In genomic region chr10:18777258-18777657, GRCh38 we compare ENCODE assay signal across 16 cellular contexts.
A peak's percentile ranks its signal among the peaks of the same experiment; 100 is the strongest.
DNase-seq lines count a peak whose midpoint lies in the region; ATAC-seq and TF ChIP-seq lines count a peak whose summit lies in the region.
"Had no signal": no experiment of that assay in that cellular context is flagged by ENCODE, and none has a peak within 500 bp of the region (broad histone marks: within the 10 kb centered on the region; RNA-seq: fewer than 3 reads in every experiment).

No MANE protein-coding gene starts in this region.

- no peak overlapping the region for H3K4me2 ChIP-seq in GM23338
- H3K4me2 ChIP-seq: BLaER1 had no signal

- H3K4me3 ChIP-seq in GM23338 (no peak overlapping the region), SJCRH30 (no peak overlapping the region), upper lobe of left lung (no peak overlapping the region)
- H3K4me3 ChIP-seq: BLaER1 had no signal

- H3K4me1 Mint-ChIP-seq in GM23338 = no peaks in the 10 kb centered on the region
- H3K4me1 Mint-ChIP-seq: B cell; CD14-positive monocyte; CD8-positive, alpha-beta memory T cell had no signal

- TF ChIP-seq CTCF in GM23338 (conservative IDR thresholded peaks at IDR 0.05; ENCODE audit: low read depth in 2 of 2) = no peak
- no peak for TF ChIP-seq CTCF in upper lobe of left lung (IDR thresholded peaks at IDR 0.05)

- no peak for TF ChIP-seq EP300 in upper lobe of left lung (IDR thresholded peaks at IDR 0.05)

- no peaks in the 10 kb centered on the region for H3K36me3 Mint-ChIP-seq in GM23338 (ENCODE audit: low read depth)
- H3K36me3 Mint-ChIP-seq: CD14-positive monocyte; CD8-positive, alpha-beta memory T cell had no signal

- H3K36me3 ChIP-seq in GM23338 (ENCODE audit: insufficient read depth) = no peaks in the 10 kb centered on the region; the same call in 1 of the 2 replicates
- no peaks in the 10 kb centered on the region for H3K36me3 ChIP-seq in SJCRH30
- H3K36me3 ChIP-seq in upper lobe of left lung = no peaks in the 10 kb centered on the region
- H3K36me3 ChIP-seq: BLaER1 had no signal

- no peak overlapping the region for H3K27ac Mint-ChIP-seq in GM23338
- H3K27ac Mint-ChIP-seq: B cell; CD14-positive monocyte; CD4-positive, alpha-beta T cell; CD8-positive, alpha-beta memory T cell had no signal

- H3K27ac ChIP-seq in GM23338 (ENCODE audit: low read depth) (no peak overlapping the region), SJCRH30 (no peak overlapping the region), upper lobe of left lung (no peak overlapping the region)
- H3K27ac ChIP-seq: 22Rv1, BLaER1 had no signal

- H3K27me3 Mint-ChIP-seq in GM23338 (ENCODE audit: insufficient read depth, low read depth, poor library complexity) = no peaks in the 10 kb centered on the region
- H3K27me3 Mint-ChIP-seq: B cell had no signal

- H3K27me3 ChIP-seq in GM23338 (ENCODE audit: insufficient read depth) = no peaks in the 10 kb centered on the region
- no peaks in the 10 kb centered on the region for H3K27me3 ChIP-seq in SJCRH30
- no peaks in the 10 kb centered on the region for H3K27me3 ChIP-seq in upper lobe of left lung
- H3K27me3 ChIP-seq: BLaER1 had no signal

- H3K9me3 Mint-ChIP-seq in GM23338 = no peaks in the 10 kb centered on the region; the same call in 1 of the 3 replicates
- H3K9me3 Mint-ChIP-seq: CD8-positive, alpha-beta memory T cell had no signal

- peak overlapping the region; percentile 32; the same call in 1 of the 2 replicates for H2AFZ ChIP-seq in GM23338

- H4K20me1 ChIP-seq in GM23338 (replicated peaks; ENCODE audit: insufficient read depth) = no peaks in the 10 kb centered on the region
- H4K20me1 ChIP-seq: BLaER1 had no signal

- DNase-seq in DMS53 (lab: John Stamatoyannopoulos, UW) (peak; percentile 30), DMS53 treated with DMSO at 0.1 percent for 48 hours (lab: John Stamatoyannopoulos, UW; ENCODE audit: unreplicated experiment) (no peak), GM23338 (ENCODE audit: low spot score) (no peak), SK-MEL-5 (ENCODE audit: low read depth, low spot score) (peak; percentile 28), SJCRH30 (no peak), upper lobe of left lung (no peak)
- DNase-seq: CD4-positive, alpha-beta T cell; CD8-positive, alpha-beta memory T cell; DMS 273 treated with DMSO at 0.1 percent for 48 hours; DND-41; H7 had no signal

- no peak overlapping the region for H3K4me3 Mint-ChIP-seq in GM23338
- H3K4me3 Mint-ChIP-seq: B cell; CD14-positive monocyte; CD4-positive, alpha-beta T cell; CD8-positive, alpha-beta memory T cell had no signal

- H3K4me1 ChIP-seq in GM23338 (ENCODE audit: insufficient read depth) = no peaks in the 10 kb centered on the region
- H3K4me1 ChIP-seq in SJCRH30 = no peaks in the 10 kb centered on the region
- H3K4me1 ChIP-seq in upper lobe of left lung = no peaks in the 10 kb centered on the region
- H3K4me1 ChIP-seq: BLaER1 had no signal

- no peaks in the 10 kb centered on the region for H3K79me2 ChIP-seq in GM23338 (replicated peaks; ENCODE audit: insufficient read depth)

- 89 to 92% methylated on average over 8 of the region's 8 CpGs for WGBS in upper lobe of left lung, 2 donors

- TF ChIP-seq POLR2A in upper lobe of left lung (IDR thresholded peaks at IDR 0.05) = no peak

- H3F3A ChIP-seq in GM23338 (replicated peaks; ENCODE audit: low read depth) = no peaks in the 10 kb centered on the region

- H3K9me3 ChIP-seq in SJCRH30 (replicated peaks) (no peaks in the 10 kb centered on the region), upper lobe of left lung (no peaks in the 10 kb centered on the region)
- H3K9me3 ChIP-seq: BLaER1 had no signal

- 0 out of 2 replicates have a peak, but pooled peaks cover 4% of the 10 kb centered on the region for H3K9me2 ChIP-seq in GM23338 (ENCODE audit: insufficient read depth)

- in situ Hi-C loops in SK-MEL-5 (cut with HindIII; ENCODE audit: low pct_unique_long_range_greater_than_20kb, low sequenced_read_pairs) = no loop called here

- no peak for ATAC-seq in GM23338
- ATAC-seq in upper lobe of left lung (ENCODE audit: low FRiP score in 2 of 2) = no peak
- ATAC-seq: HCT116 had no signal

TF ChIP-seq in GM23338, 12 proteins besides CTCF, POLR2A, EP300 and RAD21 (continues in another document):
- TF ChIP-seq POLR2AphosphoS5 (IDR thresholded peaks at IDR 0.05; ENCODE audit: low read depth) (no peak), EZH2phosphoT487 (IDR thresholded peaks at IDR 0.05; ENCODE audit: unreplicated experiment) (no peak), ZNF114 (CRISPR knock-in tag; IDR thresholded peaks at IDR 0.05) (no peak), ETS1 (IDR thresholded peaks at IDR 0.05) (no peak), STAT1 (IDR thresholded peaks at IDR 0.05; ENCODE audit: unreplicated experiment) (no peak), CREB1 (CRISPR knock-in tag; IDR thresholded peaks at IDR 0.05; ENCODE audit: low read depth) (no peak)
- TF ChIP-seq, protein P1, sequence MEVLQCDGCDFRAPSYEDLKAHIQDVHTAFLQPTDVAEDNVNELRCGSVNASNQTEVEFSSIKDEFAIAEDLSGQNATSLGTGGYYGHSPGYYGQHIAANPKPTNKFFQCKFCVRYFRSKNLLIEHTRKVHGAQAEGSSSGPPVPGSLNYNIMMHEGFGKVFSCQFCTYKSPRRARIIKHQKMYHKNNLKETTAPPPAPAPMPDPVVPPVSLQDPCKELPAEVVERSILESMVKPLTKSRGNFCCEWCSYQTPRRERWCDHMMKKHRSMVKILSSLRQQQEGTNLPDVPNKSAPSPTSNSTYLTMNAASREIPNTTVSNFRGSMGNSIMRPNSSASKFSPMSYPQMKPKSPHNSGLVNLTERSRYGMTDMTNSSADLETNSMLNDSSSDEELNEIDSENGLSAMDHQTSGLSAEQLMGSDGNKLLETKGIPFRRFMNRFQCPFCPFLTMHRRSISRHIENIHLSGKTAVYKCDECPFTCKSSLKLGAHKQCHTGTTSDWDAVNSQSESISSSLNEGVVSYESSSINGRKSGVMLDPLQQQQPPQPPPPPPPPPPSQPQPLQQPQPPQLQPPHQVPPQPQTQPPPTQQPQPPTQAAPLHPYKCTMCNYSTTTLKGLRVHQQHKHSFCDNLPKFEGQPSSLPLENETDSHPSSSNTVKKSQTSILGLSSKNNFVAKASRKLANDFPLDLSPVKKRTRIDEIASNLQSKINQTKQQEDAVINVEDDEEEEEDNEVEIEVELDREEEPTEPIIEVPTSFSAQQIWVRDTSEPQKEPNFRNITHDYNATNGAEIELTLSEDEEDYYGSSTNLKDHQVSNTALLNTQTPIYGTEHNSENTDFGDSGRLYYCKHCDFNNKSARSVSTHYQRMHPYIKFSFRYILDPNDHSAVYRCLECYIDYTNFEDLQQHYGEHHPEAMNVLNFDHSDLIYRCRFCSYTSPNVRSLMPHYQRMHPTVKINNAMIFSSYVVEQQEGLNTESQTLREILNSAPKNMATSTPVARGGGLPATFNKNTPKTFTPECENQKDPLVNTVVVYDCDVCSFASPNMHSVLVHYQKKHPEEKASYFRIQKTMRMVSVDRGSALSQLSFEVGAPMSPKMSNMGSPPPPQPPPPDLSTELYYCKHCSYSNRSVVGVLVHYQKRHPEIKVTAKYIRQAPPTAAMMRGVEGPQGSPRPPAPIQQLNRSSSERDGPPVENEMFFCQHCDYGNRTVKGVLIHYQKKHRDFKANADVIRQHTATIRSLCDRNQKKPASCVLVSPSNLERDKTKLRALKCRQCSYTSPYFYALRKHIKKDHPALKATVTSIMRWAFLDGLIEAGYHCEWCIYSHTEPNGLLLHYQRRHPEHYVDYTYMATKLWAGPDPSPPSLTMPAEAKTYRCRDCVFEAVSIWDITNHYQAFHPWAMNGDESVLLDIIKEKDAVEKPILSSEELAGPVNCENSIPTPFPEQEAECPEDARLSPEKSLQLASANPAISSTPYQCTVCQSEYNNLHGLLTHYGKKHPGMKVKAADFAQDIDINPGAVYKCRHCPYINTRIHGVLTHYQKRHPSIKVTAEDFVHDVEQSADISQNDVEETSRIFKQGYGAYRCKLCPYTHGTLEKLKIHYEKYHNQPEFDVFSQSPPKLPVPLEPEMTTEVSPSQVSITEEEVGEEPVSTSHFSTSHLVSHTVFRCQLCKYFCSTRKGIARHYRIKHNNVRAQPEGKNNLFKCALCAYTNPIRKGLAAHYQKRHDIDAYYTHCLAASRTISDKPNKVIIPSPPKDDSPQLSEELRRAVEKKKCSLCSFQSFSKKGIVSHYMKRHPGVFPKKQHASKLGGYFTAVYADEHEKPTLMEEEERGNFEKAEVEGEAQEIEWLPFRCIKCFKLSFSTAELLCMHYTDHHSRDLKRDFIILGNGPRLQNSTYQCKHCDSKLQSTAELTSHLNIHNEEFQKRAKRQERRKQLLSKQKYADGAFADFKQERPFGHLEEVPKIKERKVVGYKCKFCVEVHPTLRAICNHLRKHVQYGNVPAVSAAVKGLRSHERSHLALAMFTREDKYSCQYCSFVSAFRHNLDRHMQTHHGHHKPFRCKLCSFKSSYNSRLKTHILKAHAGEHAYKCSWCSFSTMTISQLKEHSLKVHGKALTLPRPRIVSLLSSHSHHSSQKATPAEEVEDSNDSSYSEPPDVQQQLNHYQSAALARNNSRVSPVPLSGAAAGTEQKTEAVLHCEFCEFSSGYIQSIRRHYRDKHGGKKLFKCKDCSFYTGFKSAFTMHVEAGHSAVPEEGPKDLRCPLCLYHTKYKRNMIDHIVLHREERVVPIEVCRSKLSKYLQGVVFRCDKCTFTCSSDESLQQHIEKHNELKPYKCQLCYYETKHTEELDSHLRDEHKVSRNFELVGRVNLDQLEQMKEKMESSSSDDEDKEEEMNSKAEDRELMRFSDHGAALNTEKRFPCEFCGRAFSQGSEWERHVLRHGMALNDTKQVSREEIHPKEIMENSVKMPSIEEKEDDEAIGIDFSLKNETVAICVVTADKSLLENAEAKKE (CRISPR knock-in tag; IDR thresholded peaks at IDR 0.05) = no peak

Comparison
In these comparisons a context has a peak if more than half of its experiments do, and no peak if none do; other contexts are left out.
1. DNase-seq: peak in DMS53 (single experiment) and SK-MEL-5 (single experiment); none in DMS53 treated with DMSO at 0.1 percent for 48 hours (single experiment), GM23338 (single experiment), SJCRH30 (0 of 2) and upper lobe of left lung (0 of 2).